1 cellular context compared by ENCODE assay signal in the genomic region with DNA sequence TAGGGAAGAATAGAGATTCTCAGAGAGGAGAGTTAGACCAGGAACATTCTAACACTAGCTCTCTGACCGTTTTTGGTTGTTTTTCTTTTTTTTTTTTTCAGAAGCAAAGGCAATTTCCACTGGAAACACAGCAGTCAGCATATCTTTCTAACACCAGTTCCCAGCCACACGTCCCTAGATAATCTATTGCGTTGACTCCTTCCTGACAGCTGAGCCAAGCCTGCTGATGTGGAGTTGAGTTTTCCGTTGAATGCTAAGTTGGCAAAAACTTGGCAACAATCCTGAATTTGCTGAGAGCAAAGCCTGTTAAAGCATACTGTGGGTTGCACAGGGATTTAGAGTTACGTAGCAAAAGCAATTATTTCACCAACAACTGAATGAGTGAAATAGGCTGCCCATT.
A peak's percentile ranks its signal among the peaks of the same experiment; 100 is the strongest.
TF ChIP-seq lines count a peak whose summit lies in the region.

No MANE protein-coding gene starts in this region.

TF ChIP-seq in K562, 482 proteins besides CTCF, POLR2A, EP300 and RAD21 (continued from another document):
- TF ChIP-seq, protein P1, sequence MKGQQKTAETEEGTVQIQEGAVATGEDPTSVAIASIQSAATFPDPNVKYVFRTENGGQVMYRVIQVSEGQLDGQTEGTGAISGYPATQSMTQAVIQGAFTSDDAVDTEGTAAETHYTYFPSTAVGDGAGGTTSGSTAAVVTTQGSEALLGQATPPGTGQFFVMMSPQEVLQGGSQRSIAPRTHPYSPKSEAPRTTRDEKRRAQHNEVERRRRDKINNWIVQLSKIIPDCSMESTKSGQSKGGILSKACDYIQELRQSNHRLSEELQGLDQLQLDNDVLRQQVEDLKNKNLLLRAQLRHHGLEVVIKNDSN (CRISPR knock-in tag; IDR thresholded peaks at IDR 0.05), result no peak
- TF ChIP-seq ZNF830 (CRISPR knock-in tag; IDR thresholded peaks at IDR 0.05) (no peak), MEIS2 (IDR thresholded peaks at IDR 0.05; ENCODE audit: partially characterized antibody) (peak; percentile 34), FOXK1 (CRISPR knock-in tag; IDR thresholded peaks at IDR 0.05; ENCODE audit: borderline replicate concordance) (no peak), SRSF3 (IDR thresholded peaks at IDR 0.05; ENCODE audit: insufficient read depth, low read length) (no peak), ZNF436 (CRISPR knock-in tag; IDR thresholded peaks at IDR 0.05) (no peak), SMARCC2 (IDR thresholded peaks at IDR 0.05; ENCODE audit: low read depth) (no peak), FOXA1 (IDR thresholded peaks at IDR 0.05; ENCODE audit: borderline replicate concordance) (no peak), ZNF316 (IDR thresholded peaks at IDR 0.05) (peak; percentile 89), ARID2 (IDR thresholded peaks at IDR 0.05) (no peak)
- TF ChIP-seq, protein P2, sequence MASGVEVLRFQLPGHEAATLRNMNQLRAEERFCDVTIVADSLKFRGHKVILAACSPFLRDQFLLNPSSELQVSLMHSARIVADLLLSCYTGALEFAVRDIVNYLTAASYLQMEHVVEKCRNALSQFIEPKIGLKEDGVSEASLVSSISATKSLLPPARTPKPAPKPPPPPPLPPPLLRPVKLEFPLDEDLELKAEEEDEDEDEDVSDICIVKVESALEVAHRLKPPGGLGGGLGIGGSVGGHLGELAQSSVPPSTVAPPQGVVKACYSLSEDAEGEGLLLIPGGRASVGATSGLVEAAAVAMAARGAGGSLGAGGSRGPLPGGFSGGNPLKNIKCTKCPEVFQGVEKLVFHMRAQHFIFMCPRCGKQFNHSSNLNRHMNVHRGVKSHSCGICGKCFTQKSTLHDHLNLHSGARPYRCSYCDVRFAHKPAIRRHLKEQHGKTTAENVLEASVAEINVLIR (CRISPR knock-in tag; IDR thresholded peaks at IDR 0.05), result no peak
- TF ChIP-seq, protein P3, sequence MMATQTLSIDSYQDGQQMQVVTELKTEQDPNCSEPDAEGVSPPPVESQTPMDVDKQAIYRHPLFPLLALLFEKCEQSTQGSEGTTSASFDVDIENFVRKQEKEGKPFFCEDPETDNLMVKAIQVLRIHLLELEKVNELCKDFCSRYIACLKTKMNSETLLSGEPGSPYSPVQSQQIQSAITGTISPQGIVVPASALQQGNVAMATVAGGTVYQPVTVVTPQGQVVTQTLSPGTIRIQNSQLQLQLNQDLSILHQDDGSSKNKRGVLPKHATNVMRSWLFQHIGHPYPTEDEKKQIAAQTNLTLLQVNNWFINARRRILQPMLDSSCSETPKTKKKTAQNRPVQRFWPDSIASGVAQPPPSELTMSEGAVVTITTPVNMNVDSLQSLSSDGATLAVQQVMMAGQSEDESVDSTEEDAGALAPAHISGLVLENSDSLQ (IDR thresholded peaks at IDR 0.05), result 0 out of 2 replicates have a peak, but pooled peaks have one; percentile 14
